1 cellular context compared by ENCODE assay signal in genomic region chr2:64204716-64205115, GRCh38.
TF ChIP-seq lines count a peak whose summit lies in the region.

No MANE protein-coding gene starts in this region.

TF ChIP-seq in GM12878, 131 proteins besides CTCF, POLR2A, EP300 and RAD21 (continued from another document):
- TF ChIP-seq ZNF687 (IDR thresholded peaks at IDR 0.05) (no peak), RAD51 (IDR thresholded peaks at IDR 0.05) (no peak), ESRRA (IDR thresholded peaks at IDR 0.05; ENCODE audit: low read length) (no peak)
- TF ChIP-seq, protein P1, sequence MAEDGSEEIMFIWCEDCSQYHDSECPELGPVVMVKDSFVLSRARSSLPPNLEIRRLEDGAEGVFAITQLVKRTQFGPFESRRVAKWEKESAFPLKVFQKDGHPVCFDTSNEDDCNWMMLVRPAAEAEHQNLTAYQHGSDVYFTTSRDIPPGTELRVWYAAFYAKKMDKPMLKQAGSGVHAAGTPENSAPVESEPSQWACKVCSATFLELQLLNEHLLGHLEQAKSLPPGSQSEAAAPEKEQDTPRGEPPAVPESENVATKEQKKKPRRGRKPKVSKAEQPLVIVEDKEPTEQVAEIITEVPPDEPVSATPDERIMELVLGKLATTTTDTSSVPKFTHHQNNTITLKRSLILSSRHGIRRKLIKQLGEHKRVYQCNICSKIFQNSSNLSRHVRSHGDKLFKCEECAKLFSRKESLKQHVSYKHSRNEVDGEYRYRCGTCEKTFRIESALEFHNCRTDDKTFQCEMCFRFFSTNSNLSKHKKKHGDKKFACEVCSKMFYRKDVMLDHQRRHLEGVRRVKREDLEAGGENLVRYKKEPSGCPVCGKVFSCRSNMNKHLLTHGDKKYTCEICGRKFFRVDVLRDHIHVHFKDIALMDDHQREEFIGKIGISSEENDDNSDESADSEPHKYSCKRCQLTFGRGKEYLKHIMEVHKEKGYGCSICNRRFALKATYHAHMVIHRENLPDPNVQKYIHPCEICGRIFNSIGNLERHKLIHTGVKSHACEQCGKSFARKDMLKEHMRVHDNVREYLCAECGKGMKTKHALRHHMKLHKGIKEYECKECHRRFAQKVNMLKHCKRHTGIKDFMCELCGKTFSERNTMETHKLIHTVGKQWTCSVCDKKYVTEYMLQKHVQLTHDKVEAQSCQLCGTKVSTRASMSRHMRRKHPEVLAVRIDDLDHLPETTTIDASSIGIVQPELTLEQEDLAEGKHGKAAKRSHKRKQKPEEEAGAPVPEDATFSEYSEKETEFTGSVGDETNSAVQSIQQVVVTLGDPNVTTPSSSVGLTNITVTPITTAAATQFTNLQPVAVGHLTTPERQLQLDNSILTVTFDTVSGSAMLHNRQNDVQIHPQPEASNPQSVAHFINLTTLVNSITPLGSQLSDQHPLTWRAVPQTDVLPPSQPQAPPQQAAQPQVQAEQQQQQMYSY (CRISPR knock-in tag; IDR thresholded peaks at IDR 0.05), result no peak
